In genomic region chr5:150590979-150591411, GRCh38 we compare ENCODE assay signal across 16 cellular contexts. TPM values are rescaled to one million over a fixed set of nuclear protein-coding genes. Genes with fewer than 3 reads are reported as not detected.
A peak's percentile ranks its signal among the peaks of the same experiment; 100 is the strongest.
DNase-seq lines count a peak whose midpoint lies in the region; ATAC-seq and TF ChIP-seq lines count a peak whose summit lies in the region.
"Had no signal": no experiment of that assay in that cellular context is flagged by ENCODE, and none has a peak within 500 bp of the region (broad histone marks: within the 10 kb centered on the region; RNA-seq: fewer than 3 reads in every experiment).

No MANE protein-coding gene starts in this region.

- no peak overlapping the region for H3K4me2 ChIP-seq in mammary epithelial cell (ENCODE audit: insufficient read depth, low read depth, low read length)
- H3K4me2 ChIP-seq: PC-9 had no signal

- no peaks in the 10 kb centered on the region for H4K20me1 ChIP-seq in mammary epithelial cell (ENCODE audit: insufficient read depth, low read length)

- no peaks in the 10 kb centered on the region for H3K36me3 ChIP-seq in breast epithelium
- no peaks in the 10 kb centered on the region for H3K36me3 ChIP-seq in mammary epithelial cell (ENCODE audit: insufficient read depth, low read length)
- H3K36me3 ChIP-seq in right atrium auricular region: no peaks in the 10 kb centered on the region
- H3K36me3 ChIP-seq in psoas muscle (ENCODE audit: insufficient read depth in 1 of 2, low read depth in 1 of 2): no peaks in the 10 kb centered on the region

- in situ Hi-C loops in mammary epithelial cell (cut with MboI; ENCODE audit: low sequenced_read_pairs in 2 of 2): no loop called here

- no peak for TF ChIP-seq POLR2A in breast epithelium (IDR thresholded peaks at IDR 0.05)

- ATAC-seq in psoas muscle: peak in 1 of 4 donors; percentile 19
- ATAC-seq in HG03045 (IDR thresholded peaks at IDR 0.05; ENCODE audit: unreplicated experiment): no peak
- no peak for ATAC-seq in HG03025 (IDR thresholded peaks at IDR 0.05; ENCODE audit: low FRiP score, unreplicated experiment)
- ATAC-seq: activated CD8-positive, alpha-beta T cell treated with anti-CD3 and anti-CD28 coated beads, Interleukin-2, amount 10 ng/mL, durations not matched to agents 7 days and 5 days; left colon had no signal

- H3K79me2 ChIP-seq in mammary epithelial cell (ENCODE audit: insufficient read depth, low read length): no peaks in the 10 kb centered on the region
- H3K79me2 ChIP-seq: parathyroid adenoma had no signal

- DNase-seq in breast epithelium (ENCODE audit: low spot score in 2 of 2): no peak
- no peak for DNase-seq in mammary epithelial cell
- no peak for DNase-seq in right atrium auricular region (ENCODE audit: low spot score)
- peak in 1 of 2 donors; percentile 41 for DNase-seq in psoas muscle
- DNase-seq in kidney glomerular epithelial cell (lab: John Stamatoyannopoulos, UW): no peak
- DNase-seq in NCI-H2029 treated with DMSO at 0.1 percent for 48 hours (lab: John Stamatoyannopoulos, UW): no peak
- DNase-seq: activated CD8-positive, alpha-beta T cell treated with anti-CD3 and anti-CD28 coated beads, Interleukin-2, amount 10 ng/mL, durations not matched to agents 7 days and 5 days; activated naive CD4-positive, alpha-beta T cell treated with anti-CD3 and anti-CD28 coated beads, Interleukin-2, amount 10 ng/mL, durations not matched to agents 7 days and 5 days; PC-9; T-helper 9 cell had no signal

- H3K9ac ChIP-seq in mammary epithelial cell (ENCODE audit: insufficient read depth, low read length): no peak overlapping the region
- H3K9ac ChIP-seq: parathyroid adenoma had no signal

- CTCF ChIA-PET in mammary epithelial cell (lab: Charles Lee; ENCODE audit: low non-redundant PET): no interaction called here

- BruUV-seq in mammary epithelial cell (replicated peaks; lab: Mats Ljungman, UMichigan): no TSS peak

- H3K27me3 ChIP-seq in breast epithelium (no peaks in the 10 kb centered on the region), mammary epithelial cell (ENCODE audit: insufficient read depth, low read length) (no peaks in the 10 kb centered on the region), right atrium auricular region (no peaks in the 10 kb centered on the region), psoas muscle (ENCODE audit: insufficient read depth in 3 of 3, low read length in 2 of 3) (no peaks in the 10 kb centered on the region)

- H3K9me3 ChIP-seq in breast epithelium: no peaks in the 10 kb centered on the region
- H3K9me3 ChIP-seq in mammary epithelial cell (replicated peaks; ENCODE audit: insufficient read depth, low read length): no peaks in the 10 kb centered on the region
- no peaks in the 10 kb centered on the region for H3K9me3 ChIP-seq in right atrium auricular region
- no peaks in the 10 kb centered on the region for H3K9me3 ChIP-seq in psoas muscle

- peak overlapping the region; percentile 64 to 85 for H3K27ac ChIP-seq in breast epithelium
- no peak overlapping the region for H3K27ac ChIP-seq in mammary epithelial cell (ENCODE audit: insufficient read depth, low read depth, low read length)
- H3K27ac ChIP-seq in right atrium auricular region: peak overlapping the region; percentile 75 to 82
- H3K27ac ChIP-seq in psoas muscle: peak overlapping the region; percentile 41
- H3K27ac ChIP-seq: 22Rv1, HL-60, parathyroid adenoma, PC-9 had no signal

- dilution Hi-C loops in mammary epithelial cell (cut with HindIII; ENCODE audit: low sequenced_read_pairs): no loop called here

- no peak overlapping the region for H3K4me3 ChIP-seq in breast epithelium
- no peak overlapping the region for H3K4me3 ChIP-seq in mammary epithelial cell (replicated peaks in 1 of 3; ENCODE audit: insufficient read depth in 1 of 3, low read depth in 2 of 3, low read length in 3 of 3)
- no peak overlapping the region for H3K4me3 ChIP-seq in right atrium auricular region
- H3K4me3 ChIP-seq in psoas muscle: no peak overlapping the region
- H3K4me3 ChIP-seq: PC-9 had no signal

- H3K4me1 ChIP-seq in breast epithelium: peaks cover 4 to 13% of the 10 kb centered on the region in 2 donors
- H3K4me1 ChIP-seq in mammary epithelial cell (ENCODE audit: insufficient read depth, low read length): no peaks in the 10 kb centered on the region
- peaks cover 0 to 68% of the 10 kb centered on the region in 2 donors for H3K4me1 ChIP-seq in right atrium auricular region
- H3K4me1 ChIP-seq in psoas muscle: peaks cover 40% of the 10 kb centered on the region
- H3K4me1 ChIP-seq: parathyroid adenoma had no signal

- TF ChIP-seq CTCF in breast epithelium (IDR thresholded peaks at IDR 0.05) (no peak), mammary epithelial cell (conservative IDR thresholded peaks at IDR 0.05 in 1 of 2, IDR thresholded peaks at IDR 0.05 in 1 of 2; ENCODE audit: extremely low read depth in 1 of 2, insufficient read depth in 1 of 2, low read depth in 1 of 2, low read length in 2 of 2) (no peak), right atrium auricular region (IDR thresholded peaks at IDR 0.05) (no peak), psoas muscle (IDR thresholded peaks at IDR 0.05) (no peak)

- intact Hi-C loops in breast epithelium (cut with DNase I; ENCODE audit: low total_unique reads) (loop anchor here (10.0 kb wide), 1 partner anchor 64 kb away; no protein-coding TSS in a partner anchor), mammary epithelial cell (cut with micrococcal nuclease) (no loop called here), psoas muscle (cut with DNase I) (loop anchor here in 1 of 2 donors (5.0 kb wide), 1 partner anchor 56 kb away; no protein-coding TSS in a partner anchor)

- WGBS in mammary epithelial cell (ENCODE audit: low coverage, missing lambda C conversion rate): 70% methylated on average over 4 of the region's 7 CpGs
- 29 to 37% (median 32%) methylated on average over 7 of the region's 7 CpGs for WGBS in psoas muscle, 3 donors

- H2AFZ ChIP-seq in mammary epithelial cell (ENCODE audit: low read depth, low read length): no peak overlapping the region
- H2AFZ ChIP-seq: parathyroid adenoma, PC-9 had no signal

RNA-seq across cellular contexts. Expression of gene SYNPO, which starts 49.5 kb away (rescaled TPM):
- total RNA-seq in breast epithelium (10 to 100 TPM in 2 of 3 donors, 1 to 10 TPM in 1; 6.3 to 22.4 (median 15.4) TPM), mammary epithelial cell (1 to 10 TPM; 1.3 to 5.3 TPM), right atrium auricular region (100 to 1,000 TPM; 369 to 413 TPM), psoas muscle (100 to 1,000 TPM; 447 to 745 (median 673) TPM)
- polyA plus RNA-seq in mammary epithelial cell (2.6 TPM), psoas muscle (100 to 1,000 TPM; 136 to 855 (median 503) TPM)
- polyA minus RNA-seq in mammary epithelial cell: 23.9 TPM

Comparison
In these comparisons a context has a peak if more than half of its experiments do, and no peak if none do; other contexts are left out.
1. RNA of gene SYNPO, which starts 49.5 kb away (total RNA-seq): 447 to 745 TPM in psoas muscle and 369 to 413 TPM in right atrium auricular region; 6.3 to 22.4 TPM in breast epithelium and 1.3 to 5.3 TPM in mammary epithelial cell; every median in the first group is over 10 times any median in the second.